In the genomic region with DNA sequence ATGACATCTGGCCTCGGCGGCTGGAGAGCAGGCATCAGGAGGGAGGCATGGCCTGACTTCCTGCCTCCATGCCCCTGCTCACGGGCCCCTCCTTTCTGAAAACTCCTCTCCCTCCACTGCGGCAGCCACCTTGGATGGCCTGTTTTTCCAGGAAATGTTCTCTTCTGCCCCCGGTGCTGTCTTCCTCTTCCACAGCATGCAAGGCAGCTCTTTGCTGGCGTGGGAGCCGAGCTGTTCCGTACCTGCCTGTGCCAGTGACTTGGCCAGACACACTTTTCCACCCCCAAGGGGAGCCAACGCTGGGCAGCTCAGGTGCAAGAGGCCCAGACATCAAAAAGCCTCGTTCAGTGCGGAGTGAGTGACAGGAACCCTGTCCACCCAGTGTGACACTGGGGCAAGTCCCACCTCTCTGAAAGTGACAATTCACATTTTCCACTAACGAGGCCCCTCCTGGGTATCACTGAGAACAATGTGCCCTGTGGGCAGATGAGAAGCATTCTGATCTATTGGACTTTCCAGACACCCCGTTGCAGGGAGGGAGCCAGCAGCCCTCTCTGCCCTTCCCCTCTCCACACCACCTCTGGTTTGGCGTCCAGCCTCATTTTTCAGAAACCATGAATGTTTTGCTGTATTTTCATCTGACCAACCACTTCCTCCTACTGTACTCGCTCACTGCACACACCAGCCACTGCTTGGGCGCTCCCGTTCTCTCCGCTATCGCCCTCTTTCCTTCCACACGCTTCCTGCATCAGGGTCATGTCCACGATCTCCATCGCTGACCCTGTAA, we compare ENCODE assay signal across 2 cellular contexts.
TF ChIP-seq lines count a peak whose summit lies in the region.

No MANE protein-coding gene starts in this region.

TF ChIP-seq in SK-N-SH, 30 proteins besides CTCF, POLR2A, EP300 and RAD21 (continued from another document):
- no peak for TF ChIP-seq FOXM1 (IDR thresholded peaks at IDR 0.05; ENCODE audit: low read depth)
- TF ChIP-seq, protein P1, sequence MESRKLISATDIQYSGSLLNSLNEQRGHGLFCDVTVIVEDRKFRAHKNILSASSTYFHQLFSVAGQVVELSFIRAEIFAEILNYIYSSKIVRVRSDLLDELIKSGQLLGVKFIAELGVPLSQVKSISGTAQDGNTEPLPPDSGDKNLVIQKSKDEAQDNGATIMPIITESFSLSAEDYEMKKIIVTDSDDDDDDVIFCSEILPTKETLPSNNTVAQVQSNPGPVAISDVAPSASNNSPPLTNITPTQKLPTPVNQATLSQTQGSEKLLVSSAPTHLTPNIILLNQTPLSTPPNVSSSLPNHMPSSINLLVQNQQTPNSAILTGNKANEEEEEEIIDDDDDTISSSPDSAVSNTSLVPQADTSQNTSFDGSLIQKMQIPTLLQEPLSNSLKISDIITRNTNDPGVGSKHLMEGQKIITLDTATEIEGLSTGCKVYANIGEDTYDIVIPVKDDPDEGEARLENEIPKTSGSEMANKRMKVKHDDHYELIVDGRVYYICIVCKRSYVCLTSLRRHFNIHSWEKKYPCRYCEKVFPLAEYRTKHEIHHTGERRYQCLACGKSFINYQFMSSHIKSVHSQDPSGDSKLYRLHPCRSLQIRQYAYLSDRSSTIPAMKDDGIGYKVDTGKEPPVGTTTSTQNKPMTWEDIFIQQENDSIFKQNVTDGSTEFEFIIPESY (IDR thresholded peaks at IDR 0.05; ENCODE audit: borderline replicate concordance, low read depth): no peak
- no peak for TF ChIP-seq YY1 (IDR thresholded peaks at IDR 0.05; ENCODE audit: low read depth)
- TF ChIP-seq SMC3 (IDR thresholded peaks at IDR 0.05; ENCODE audit: low read depth, low read length): no peak
- TF ChIP-seq FOXJ3 (CRISPR knock-in tag; IDR thresholded peaks at IDR 0.05): no peak
- no peak for TF ChIP-seq MXI1 (IDR thresholded peaks at IDR 0.05; ENCODE audit: low read depth, low read length)
- TF ChIP-seq, protein P2, sequence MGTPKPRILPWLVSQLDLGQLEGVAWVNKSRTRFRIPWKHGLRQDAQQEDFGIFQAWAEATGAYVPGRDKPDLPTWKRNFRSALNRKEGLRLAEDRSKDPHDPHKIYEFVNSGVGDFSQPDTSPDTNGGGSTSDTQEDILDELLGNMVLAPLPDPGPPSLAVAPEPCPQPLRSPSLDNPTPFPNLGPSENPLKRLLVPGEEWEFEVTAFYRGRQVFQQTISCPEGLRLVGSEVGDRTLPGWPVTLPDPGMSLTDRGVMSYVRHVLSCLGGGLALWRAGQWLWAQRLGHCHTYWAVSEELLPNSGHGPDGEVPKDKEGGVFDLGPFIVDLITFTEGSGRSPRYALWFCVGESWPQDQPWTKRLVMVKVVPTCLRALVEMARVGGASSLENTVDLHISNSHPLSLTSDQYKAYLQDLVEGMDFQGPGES (IDR thresholded peaks at IDR 0.05; ENCODE audit: low read depth, low read length): no peak
TF ChIP-seq in SK-N-SH: peak in this region for 0.

TF ChIP-seq in SK-N-SH treated with all-trans-retinoic acid at 6 μM for 48 hours, 23 proteins besides CTCF, POLR2A, EP300 and RAD21 (continued from another document):
- TF ChIP-seq, protein P3, sequence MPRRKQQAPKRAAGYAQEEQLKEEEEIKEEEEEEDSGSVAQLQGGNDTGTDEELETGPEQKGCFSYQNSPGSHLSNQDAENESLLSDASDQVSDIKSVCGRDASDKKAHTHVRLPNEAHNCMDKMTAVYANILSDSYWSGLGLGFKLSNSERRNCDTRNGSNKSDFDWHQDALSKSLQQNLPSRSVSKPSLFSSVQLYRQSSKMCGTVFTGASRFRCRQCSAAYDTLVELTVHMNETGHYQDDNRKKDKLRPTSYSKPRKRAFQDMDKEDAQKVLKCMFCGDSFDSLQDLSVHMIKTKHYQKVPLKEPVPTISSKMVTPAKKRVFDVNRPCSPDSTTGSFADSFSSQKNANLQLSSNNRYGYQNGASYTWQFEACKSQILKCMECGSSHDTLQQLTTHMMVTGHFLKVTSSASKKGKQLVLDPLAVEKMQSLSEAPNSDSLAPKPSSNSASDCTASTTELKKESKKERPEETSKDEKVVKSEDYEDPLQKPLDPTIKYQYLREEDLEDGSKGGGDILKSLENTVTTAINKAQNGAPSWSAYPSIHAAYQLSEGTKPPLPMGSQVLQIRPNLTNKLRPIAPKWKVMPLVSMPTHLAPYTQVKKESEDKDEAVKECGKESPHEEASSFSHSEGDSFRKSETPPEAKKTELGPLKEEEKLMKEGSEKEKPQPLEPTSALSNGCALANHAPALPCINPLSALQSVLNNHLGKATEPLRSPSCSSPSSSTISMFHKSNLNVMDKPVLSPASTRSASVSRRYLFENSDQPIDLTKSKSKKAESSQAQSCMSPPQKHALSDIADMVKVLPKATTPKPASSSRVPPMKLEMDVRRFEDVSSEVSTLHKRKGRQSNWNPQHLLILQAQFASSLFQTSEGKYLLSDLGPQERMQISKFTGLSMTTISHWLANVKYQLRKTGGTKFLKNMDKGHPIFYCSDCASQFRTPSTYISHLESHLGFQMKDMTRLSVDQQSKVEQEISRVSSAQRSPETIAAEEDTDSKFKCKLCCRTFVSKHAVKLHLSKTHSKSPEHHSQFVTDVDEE (CRISPR knock-in tag; IDR thresholded peaks at IDR 0.05): no peak
- TF ChIP-seq SNAI2 (CRISPR knock-in tag; IDR thresholded peaks at IDR 0.05) (no peak), ZNF70 (CRISPR knock-in tag; IDR thresholded peaks at IDR 0.05) (no peak), ESRRG (CRISPR knock-in tag; IDR thresholded peaks at IDR 0.05) (no peak), ZC3H10 (CRISPR knock-in tag; IDR thresholded peaks at IDR 0.05) (no peak), ZNF565 (CRISPR knock-in tag; conservative IDR thresholded peaks at IDR 0.05; ENCODE audit: low read depth) (no peak), GLIS3 (CRISPR knock-in tag; IDR thresholded peaks at IDR 0.05) (no peak), CSDC2 (CRISPR knock-in tag; IDR thresholded peaks at IDR 0.05) (no peak), ZFP30 (CRISPR knock-in tag; IDR thresholded peaks at IDR 0.05) (no peak)
- TF ChIP-seq, protein P4, sequence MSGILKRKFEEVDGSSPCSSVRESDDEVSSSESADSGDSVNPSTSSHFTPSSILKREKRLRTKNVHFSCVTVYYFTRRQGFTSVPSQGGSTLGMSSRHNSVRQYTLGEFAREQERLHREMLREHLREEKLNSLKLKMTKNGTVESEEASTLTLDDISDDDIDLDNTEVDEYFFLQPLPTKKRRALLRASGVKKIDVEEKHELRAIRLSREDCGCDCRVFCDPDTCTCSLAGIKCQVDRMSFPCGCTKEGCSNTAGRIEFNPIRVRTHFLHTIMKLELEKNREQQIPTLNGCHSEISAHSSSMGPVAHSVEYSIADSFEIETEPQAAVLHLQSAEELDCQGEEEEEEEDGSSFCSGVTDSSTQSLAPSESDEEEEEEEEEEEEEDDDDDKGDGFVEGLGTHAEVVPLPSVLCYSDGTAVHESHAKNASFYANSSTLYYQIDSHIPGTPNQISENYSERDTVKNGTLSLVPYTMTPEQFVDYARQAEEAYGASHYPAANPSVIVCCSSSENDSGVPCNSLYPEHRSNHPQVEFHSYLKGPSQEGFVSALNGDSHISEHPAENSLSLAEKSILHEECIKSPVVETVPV (CRISPR knock-in tag; IDR thresholded peaks at IDR 0.05): no peak
- TF ChIP-seq, protein P5, sequence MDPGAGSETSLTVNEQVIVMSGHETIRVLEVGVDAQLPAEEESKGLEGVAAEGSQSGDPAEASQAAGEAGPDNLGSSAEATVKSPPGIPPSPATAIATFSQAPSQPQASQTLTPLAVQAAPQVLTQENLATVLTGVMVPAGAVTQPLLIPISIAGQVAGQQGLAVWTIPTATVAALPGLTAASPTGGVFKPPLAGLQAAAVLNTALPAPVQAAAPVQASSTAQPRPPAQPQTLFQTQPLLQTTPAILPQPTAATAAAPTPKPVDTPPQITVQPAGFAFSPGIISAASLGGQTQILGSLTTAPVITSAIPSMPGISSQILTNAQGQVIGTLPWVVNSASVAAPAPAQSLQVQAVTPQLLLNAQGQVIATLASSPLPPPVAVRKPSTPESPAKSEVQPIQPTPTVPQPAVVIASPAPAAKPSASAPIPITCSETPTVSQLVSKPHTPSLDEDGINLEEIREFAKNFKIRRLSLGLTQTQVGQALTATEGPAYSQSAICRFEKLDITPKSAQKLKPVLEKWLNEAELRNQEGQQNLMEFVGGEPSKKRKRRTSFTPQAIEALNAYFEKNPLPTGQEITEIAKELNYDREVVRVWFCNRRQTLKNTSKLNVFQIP (CRISPR knock-in tag; IDR thresholded peaks at IDR 0.05; ENCODE audit: borderline replicate concordance, low read depth): no peak
- TF ChIP-seq, protein P6, sequence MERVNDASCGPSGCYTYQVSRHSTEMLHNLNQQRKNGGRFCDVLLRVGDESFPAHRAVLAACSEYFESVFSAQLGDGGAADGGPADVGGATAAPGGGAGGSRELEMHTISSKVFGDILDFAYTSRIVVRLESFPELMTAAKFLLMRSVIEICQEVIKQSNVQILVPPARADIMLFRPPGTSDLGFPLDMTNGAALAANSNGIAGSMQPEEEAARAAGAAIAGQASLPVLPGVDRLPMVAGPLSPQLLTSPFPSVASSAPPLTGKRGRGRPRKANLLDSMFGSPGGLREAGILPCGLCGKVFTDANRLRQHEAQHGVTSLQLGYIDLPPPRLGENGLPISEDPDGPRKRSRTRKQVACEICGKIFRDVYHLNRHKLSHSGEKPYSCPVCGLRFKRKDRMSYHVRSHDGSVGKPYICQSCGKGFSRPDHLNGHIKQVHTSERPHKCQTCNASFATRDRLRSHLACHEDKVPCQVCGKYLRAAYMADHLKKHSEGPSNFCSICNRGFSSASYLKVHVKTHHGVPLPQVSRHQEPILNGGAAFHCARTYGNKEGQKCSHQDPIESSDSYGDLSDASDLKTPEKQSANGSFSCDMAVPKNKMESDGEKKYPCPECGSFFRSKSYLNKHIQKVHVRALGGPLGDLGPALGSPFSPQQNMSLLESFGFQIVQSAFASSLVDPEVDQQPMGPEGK (CRISPR knock-in tag; IDR thresholded peaks at IDR 0.05; ENCODE audit: borderline replicate concordance): no peak
- TF ChIP-seq, protein P7, sequence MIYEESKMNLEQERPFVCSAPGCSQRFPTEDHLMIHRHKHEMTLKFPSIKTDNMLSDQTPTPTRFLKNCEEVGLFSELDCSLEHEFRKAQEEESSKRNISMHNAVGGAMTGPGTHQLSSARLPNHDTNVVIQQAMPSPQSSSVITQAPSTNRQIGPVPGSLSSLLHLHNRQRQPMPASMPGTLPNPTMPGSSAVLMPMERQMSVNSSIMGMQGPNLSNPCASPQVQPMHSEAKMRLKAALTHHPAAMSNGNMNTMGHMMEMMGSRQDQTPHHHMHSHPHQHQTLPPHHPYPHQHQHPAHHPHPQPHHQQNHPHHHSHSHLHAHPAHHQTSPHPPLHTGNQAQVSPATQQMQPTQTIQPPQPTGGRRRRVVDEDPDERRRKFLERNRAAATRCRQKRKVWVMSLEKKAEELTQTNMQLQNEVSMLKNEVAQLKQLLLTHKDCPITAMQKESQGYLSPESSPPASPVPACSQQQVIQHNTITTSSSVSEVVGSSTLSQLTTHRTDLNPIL (CRISPR knock-in tag; IDR thresholded peaks at IDR 0.05; ENCODE audit: low read depth): no peak
TF ChIP-seq in SK-N-SH treated with all-trans-retinoic acid at 6 μM for 48 hours: peak in this region for 0.
